In genomic region chr6:66638518-66638917, GRCh38 we compare ENCODE assay signal across 31 cellular contexts.
"Had no signal": no experiment of that assay in that cellular context is flagged by ENCODE, and none has a peak within 500 bp of the region (broad histone marks: within the 10 kb centered on the region; RNA-seq: fewer than 3 reads in every experiment).

No MANE protein-coding gene starts in this region.

- H3K27me3 Mint-ChIP-seq: activated B cell treated with CpG ODN at 0.5 μM for 24 hours; activated CD8-positive, alpha-beta T cell treated with anti-CD3 and anti-CD28 coated beads for 36 hours; activated naive CD8-positive, alpha-beta T cell; activated T-helper 17 cell treated with anti-CD3 and anti-CD28 coated beads, Interleukin-2, amount 50 U/mL, for 72 hours; central memory CD8-positive, alpha-beta T cell; T-cell; T-helper 17 cell had no signal

- H3K36me3 ChIP-seq: brain microvascular endothelial cell, gastroesophageal sphincter, heart right ventricle, WERI-Rb-1 had no signal

- H3K4me3 Mint-ChIP-seq: activated B cell treated with CpG ODN at 0.5 μM for 24 hours; activated CD8-positive, alpha-beta T cell treated with anti-CD3 and anti-CD28 coated beads for 36 hours; activated naive CD8-positive, alpha-beta T cell; activated T-cell treated with anti-CD3 and anti-CD28 coated beads, Interleukin-2, amount 50 U/mL, for 4 hours; activated T-helper 17 cell treated with anti-CD3 and anti-CD28 coated beads, Interleukin-2, amount 50 U/mL, for 72 hours; central memory CD8-positive, alpha-beta T cell; T-cell; T-helper 17 cell; T-helper 2 cell treated with Interferon-gamma antibody and Interleukin-4, amounts not matched to agents 5 μg/mL and 100 μg/mL, for 36 hours had no signal

- H3K9me3 ChIP-seq: gastroesophageal sphincter had no signal

- H3K27me3 ChIP-seq: brain microvascular endothelial cell, gastroesophageal sphincter, heart right ventricle had no signal

- H3K27ac ChIP-seq: brain microvascular endothelial cell, gastroesophageal sphincter, heart right ventricle, WERI-Rb-1 had no signal

- H3K27ac Mint-ChIP-seq: activated B cell treated with CpG ODN at 0.5 μM for 24 hours; activated CD8-positive, alpha-beta T cell treated with anti-CD3 and anti-CD28 coated beads for 36 hours; activated naive CD8-positive, alpha-beta T cell; activated T-helper 17 cell treated with anti-CD3 and anti-CD28 coated beads, Interleukin-2, amount 50 U/mL, for 72 hours; T-cell; T-helper 17 cell; T-helper 2 cell treated with Interferon-gamma antibody and Interleukin-4, amounts not matched to agents 5 μg/mL and 100 μg/mL, for 36 hours had no signal

- H3K4me3 ChIP-seq: gastroesophageal sphincter, heart right ventricle had no signal

- H3K36me3 Mint-ChIP-seq: activated naive CD8-positive, alpha-beta T cell; T-cell had no signal

- ATAC-seq: activated CD4-positive, CD25-positive, alpha-beta regulatory T cell treated with anti-CD3 and anti-CD28 coated beads, Interleukin-2, amount 50 U/mL, for 24 hours; activated CD8-positive, alpha-beta T cell treated with anti-CD3 and anti-CD28 coated beads for 36 hours; activated T-cell treated with anti-CD3 and anti-CD28 coated beads, Interleukin-2, amount 50 U/mL, for 4 hours; activated T-helper 17 cell treated with anti-CD3 and anti-CD28 coated beads, Interleukin-2, amount 50 U/mL, for 72 hours; esophagus mucosa; gastroesophageal sphincter; heart right ventricle; T-cell; T-helper 17 cell had no signal

- H3K4me1 Mint-ChIP-seq: activated B cell treated with CpG ODN at 0.5 μM for 24 hours; activated T-helper 17 cell treated with anti-CD3 and anti-CD28 coated beads, Interleukin-2, amount 50 U/mL, for 72 hours; central memory CD8-positive, alpha-beta T cell; T-cell; T-helper 17 cell had no signal

- H3K4me1 ChIP-seq: gastroesophageal sphincter, heart right ventricle had no signal

- DNase-seq: activated B cell treated with CpG ODN at 0.5 μM for 24 hours; activated CD4-positive, alpha-beta T cell treated with anti-CD3 and anti-CD28 coated beads for 48 hours; activated CD4-positive, alpha-beta T cell treated with anti-CD3 and anti-CD28 coated beads, Interleukin-2, amount 50 U/mL, for 1 hour; activated CD4-positive, alpha-beta T cell treated with anti-CD3 and anti-CD28 coated beads, Interleukin-2, amount 50 U/mL, for 48 hours; activated CD8-positive, alpha-beta memory T cell treated with anti-CD3 and anti-CD28 coated beads for 24 hours; activated CD8-positive, alpha-beta T cell treated with anti-CD3 and anti-CD28 coated beads for 36 hours; activated effector memory CD4-positive, alpha-beta T cell treated with Interleukin-2 at 50 U/mL for 16 hours; activated gamma-delta T cell treated with Interleukin-2 at 50 U/mL for 16 hours; activated naive CD4-positive, alpha-beta T cell treated with anti-CD3 and anti-CD28 coated beads, Interleukin-2, amount 50 U/mL, for 16 hours; activated naive CD4-positive, alpha-beta T cell treated with Interleukin-2 at 50 U/mL for 16 hours; activated T-cell treated with anti-CD3 and anti-CD28 coated beads, Interleukin-2, amount 50 U/mL, for 4 hours; amniotic stem cell; anterior cingulate cortex; brain microvascular endothelial cell; cortex of kidney; effector CD8-positive, alpha-beta T cell; foreskin melanocyte; heart right ventricle; T-cell; T-helper 17 cell; T1000; WERI-Rb-1 had no signal

- FAIRE-seq: astrocyte, bronchial epithelial cell had no signal
